In genomic region chr2:217910875-217911212, GRCh38 we compare ENCODE assay signal across 15 cellular contexts.
A peak's percentile ranks its signal among the peaks of the same experiment; 100 is the strongest.
DNase-seq lines count a peak whose midpoint lies in the region; ATAC-seq and TF ChIP-seq lines count a peak whose summit lies in the region.
"Had no signal": no experiment of that assay in that cellular context is flagged by ENCODE, and none has a peak within 500 bp of the region (broad histone marks: within the 10 kb centered on the region; RNA-seq: fewer than 3 reads in every experiment).

No MANE protein-coding gene starts in this region.

- H3K27ac ChIP-seq in ascending aorta (peak overlapping the region; percentile 98 to 100), heart right ventricle (peak overlapping the region; percentile 83 to 99 (median 94)), osteoblast (ENCODE audit: low read depth, low read length) (peak overlapping the region; percentile 42), thyroid gland (peak overlapping the region; percentile 96 to 100 (median 98))

- DNase-seq in ascending aorta (ENCODE audit: low spot score in 2 of 2) (no peak), heart right ventricle (no peak), osteoblast (ENCODE audit: insufficient read length, low spot score, missing footprints) (no peak), thyroid gland (no peak), SIG-M5 (lab: John Stamatoyannopoulos, UW) (no peak), 8988T (no peak), NOMO-1 (lab: John Stamatoyannopoulos, UW; ENCODE audit: unreplicated experiment in 2 of 2) (no peak)
- no peak for DNase-seq in stimulated activated CD4-positive, alpha-beta T cell treated with anti-CD3 and anti-CD28 coated beads, Interleukin-4, amount 100 ng/mL, for 4 hours
- DNase-seq: activated CD4-positive, alpha-beta memory T cell treated with anti-CD3 and anti-CD28 coated beads, Interleukin-2, amount 10 ng/mL, durations not matched to agents 7 days and 5 days; BE2C; effector memory CD8-positive, alpha-beta T cell; NCI-H1092; NCI-H2171 had no signal

- H3K4me3 ChIP-seq in ascending aorta (peak overlapping the region; percentile 14 to 47), heart right ventricle (peak overlapping the region in 1 of 10 donors; percentile 4), osteoblast (ENCODE audit: insufficient read depth, low read length) (no peak overlapping the region), thyroid gland (replicated peaks in 1 of 3) (no peak overlapping the region)
- H3K4me3 ChIP-seq: GM23338 had no signal

- intact Hi-C loops in ascending aorta (cut with DNase I) = no loop called here
- intact Hi-C loops in heart right ventricle (cut with DNase I) = no loop called here
- intact Hi-C loops in thyroid gland (cut with DNase I) = no loop called here

- H3K36me3 ChIP-seq in ascending aorta (peaks cover 21 to 46% of the 10 kb centered on the region in 2 donors), heart right ventricle (peaks cover 0 to 38% (median 13%) of the 10 kb centered on the region in 9 donors), osteoblast (ENCODE audit: insufficient read depth, low read length) (peaks cover 18% of the 10 kb centered on the region), thyroid gland (peaks cover 3 to 9% of the 10 kb centered on the region in 2 donors)

- H3K9me3 ChIP-seq in ascending aorta (no peaks in the 10 kb centered on the region), heart right ventricle (no peaks in the 10 kb centered on the region), osteoblast (ENCODE audit: low read depth, low read length) (no peaks in the 10 kb centered on the region), thyroid gland (no peaks in the 10 kb centered on the region)
- H3K9me3 ChIP-seq: BE2C had no signal

- no peaks in the 10 kb centered on the region for H3K27me3 ChIP-seq in ascending aorta
- H3K27me3 ChIP-seq in heart right ventricle = no peaks in the 10 kb centered on the region
- no peaks in the 10 kb centered on the region for H3K27me3 ChIP-seq in osteoblast (ENCODE audit: insufficient read depth, low read length)
- no peaks in the 10 kb centered on the region for H3K27me3 ChIP-seq in thyroid gland
- H3K27me3 ChIP-seq: BE2C had no signal

- ATAC-seq in heart right ventricle = no peak
- ATAC-seq: effector memory CD8-positive, alpha-beta T cell; GM23338; stimulated activated memory B cell treated with anti-CD40 and anti-IgM and Interleukin-4, amounts not matched to agents 10 μg/mL and 1 μg/mL and 100 μg/mL, for 72 hours had no signal

- peaks cover 69% of the 10 kb centered on the region for H4K20me1 ChIP-seq in osteoblast (ENCODE audit: insufficient read depth, low read length)

- TF ChIP-seq CTCF in ascending aorta (IDR thresholded peaks at IDR 0.05) (no peak), heart right ventricle (IDR thresholded peaks at IDR 0.05) (no peak), osteoblast (IDR thresholded peaks at IDR 0.05; ENCODE audit: extremely low read depth, low read depth, low read length) (no peak), thyroid gland (IDR thresholded peaks at IDR 0.05) (no peak)

- H3K4me2 ChIP-seq in osteoblast (ENCODE audit: insufficient read depth, low read length) = peak overlapping the region; percentile 58

- peaks cover 67% of the 10 kb centered on the region for H3K79me2 ChIP-seq in osteoblast (ENCODE audit: insufficient read depth, low read length)

- H3K4me1 ChIP-seq in ascending aorta (peaks cover 77 to 100% of the 10 kb centered on the region in 2 donors), heart right ventricle (peaks cover 83 to 100% (median 99%) of the 10 kb centered on the region in 9 donors), osteoblast (ENCODE audit: insufficient read depth, low read length) (peaks cover 33% of the 10 kb centered on the region), thyroid gland (peaks cover 73 to 97% of the 10 kb centered on the region in 2 donors)

- TF ChIP-seq POLR2A in thyroid gland (IDR thresholded peaks at IDR 0.05) = no peak

- no peak overlapping the region for H2AFZ ChIP-seq in osteoblast (ENCODE audit: low read length)
- H2AFZ ChIP-seq: GM23338 had no signal

Comparison
In these comparisons a context has a peak if more than half of its experiments do, and no peak if none do; other contexts are left out.
1. H3K27ac ChIP-seq: peak in every context shown above with its lines; median percentile 99 in ascending aorta; 98 in thyroid gland; 94 in heart right ventricle; 42 in osteoblast.
2. H3K4me3 ChIP-seq: peak in ascending aorta (2 of 2); none in osteoblast (single experiment) and thyroid gland (0 of 3).